8 cellular contexts compared by ENCODE assay signal in the genomic region with DNA sequence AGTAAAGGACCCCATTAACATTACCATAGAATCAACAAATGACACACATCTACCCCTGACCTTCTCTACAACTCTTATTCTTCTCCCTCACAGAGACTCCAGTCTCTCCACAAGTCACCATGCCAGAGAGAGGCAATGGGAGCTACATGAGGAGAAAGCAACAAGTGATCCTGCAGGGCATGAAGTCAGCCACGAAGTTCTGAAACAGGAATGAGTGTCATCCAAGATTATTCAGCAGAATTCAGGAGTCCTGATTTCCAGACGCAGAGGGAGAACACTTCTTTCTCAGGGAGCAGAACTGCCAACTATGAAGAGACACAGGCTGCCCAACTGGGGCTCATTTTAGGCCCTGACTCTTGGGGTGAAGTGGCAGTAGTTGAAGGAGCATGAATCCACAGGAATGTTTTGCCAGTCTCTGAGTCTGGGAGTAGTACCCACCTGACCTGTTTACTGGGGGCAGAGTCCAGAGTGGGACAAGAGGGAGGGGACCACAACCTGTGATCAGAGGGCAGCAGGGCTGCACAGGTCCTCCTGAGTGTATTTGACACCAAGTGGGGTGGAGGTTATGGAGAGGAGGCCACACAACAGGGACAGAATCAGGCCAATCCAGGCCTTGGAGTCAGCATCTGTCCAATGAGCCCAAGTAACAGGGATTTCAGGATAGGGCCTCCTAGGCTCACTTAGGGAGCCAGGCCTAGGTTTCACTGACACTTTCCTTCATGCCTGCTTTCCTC. TPM values are rescaled to one million over a fixed set of nuclear protein-coding genes. Genes with fewer than 3 reads are reported as not detected.
DNase-seq lines count a peak whose midpoint lies in the region; ATAC-seq lines count a peak whose summit lies in the region.

No MANE protein-coding gene starts in this region.

- peaks cover 20% of the 10 kb centered on the region for H3K4me1 Mint-ChIP-seq in activated T-helper 17 cell treated with anti-CD3 and anti-CD28 coated beads, Interleukin-2, amount 50 U/mL, for 72 hours
- H3K4me1 Mint-ChIP-seq in stimulated activated memory B cell treated with anti-CD40 and anti-IgM and Interleukin-4, amounts not matched to agents 10 μg/mL and 1 μg/mL and 100 μg/mL, for 72 hours = peaks cover 47% of the 10 kb centered on the region

- H3K36me3 Mint-ChIP-seq in activated T-helper 17 cell treated with anti-CD3 and anti-CD28 coated beads, Interleukin-2, amount 50 U/mL, for 72 hours (ENCODE audit: low read depth) = peaks cover 27% of the 10 kb centered on the region
- peaks cover 18% of the 10 kb centered on the region for H3K36me3 Mint-ChIP-seq in stimulated activated memory B cell treated with anti-CD40 and anti-IgM and Interleukin-4, amounts not matched to agents 10 μg/mL and 1 μg/mL and 100 μg/mL, for 72 hours

- H3K9me3 ChIP-seq in iPS-18c (ENCODE audit: control insufficient read depth, insufficient read depth, low read length) = no peaks in the 10 kb centered on the region

- no peaks in the 10 kb centered on the region for H3K9me3 Mint-ChIP-seq in activated T-helper 17 cell treated with anti-CD3 and anti-CD28 coated beads, Interleukin-2, amount 50 U/mL, for 72 hours
- H3K9me3 Mint-ChIP-seq in stimulated activated memory B cell treated with anti-CD40 and anti-IgM and Interleukin-4, amounts not matched to agents 10 μg/mL and 1 μg/mL and 100 μg/mL, for 72 hours = no peaks in the 10 kb centered on the region

- no peak for ATAC-seq in activated T-helper 17 cell treated with anti-CD3 and anti-CD28 coated beads, Interleukin-2, amount 50 U/mL, for 72 hours (replicated peaks)
- no peak for ATAC-seq in stimulated activated memory B cell treated with anti-CD40 and anti-IgM and Interleukin-4, amounts not matched to agents 10 μg/mL and 1 μg/mL and 100 μg/mL, for 72 hours
- ATAC-seq in HG02870 (IDR thresholded peaks at IDR 0.05; ENCODE audit: unreplicated experiment) = no peak
- ATAC-seq in HG02885 (IDR thresholded peaks at IDR 0.05; ENCODE audit: poor library complexity, unreplicated experiment) = no peak
- ATAC-seq in HG02678 (IDR thresholded peaks at IDR 0.05; ENCODE audit: unreplicated experiment) = no peak

- H3K4me3 ChIP-seq in iPS-18c (ENCODE audit: insufficient read depth, low read depth, low read length) = peak overlapping the region; percentile 71

- H3K27ac Mint-ChIP-seq in activated T-helper 17 cell treated with anti-CD3 and anti-CD28 coated beads, Interleukin-2, amount 50 U/mL, for 72 hours = peak overlapping the region; percentile 59
- H3K27ac Mint-ChIP-seq in stimulated activated memory B cell treated with anti-CD40 and anti-IgM and Interleukin-4, amounts not matched to agents 10 μg/mL and 1 μg/mL and 100 μg/mL, for 72 hours = peak overlapping the region; percentile 70

- no peaks in the 10 kb centered on the region for H3K27me3 Mint-ChIP-seq in activated T-helper 17 cell treated with anti-CD3 and anti-CD28 coated beads, Interleukin-2, amount 50 U/mL, for 72 hours
- H3K27me3 Mint-ChIP-seq in stimulated activated memory B cell treated with anti-CD40 and anti-IgM and Interleukin-4, amounts not matched to agents 10 μg/mL and 1 μg/mL and 100 μg/mL, for 72 hours = no peaks in the 10 kb centered on the region

- DNase-seq in HT-29 (ENCODE audit: low spot score) (peak; percentile 55), NAMALWA (ENCODE audit: low spot score) (no peak)

- peak overlapping the region; percentile 94 for H3K4me3 Mint-ChIP-seq in activated T-helper 17 cell treated with anti-CD3 and anti-CD28 coated beads, Interleukin-2, amount 50 U/mL, for 72 hours
- peak overlapping the region; percentile 74 for H3K4me3 Mint-ChIP-seq in stimulated activated memory B cell treated with anti-CD40 and anti-IgM and Interleukin-4, amounts not matched to agents 10 μg/mL and 1 μg/mL and 100 μg/mL, for 72 hours

RNA-seq across cellular contexts. Expression of a gene that starts 2.4 kb away (rescaled TPM):
- 39.1 and 50.0 TPM in 2 replicates for total RNA-seq in HT-29 (2014; rRNA removed; shearing (Covaris generic))
- 10 to 100 TPM; 67.1 to 72.1 TPM for total RNA-seq in activated T-helper 17 cell treated with anti-CD3 and anti-CD28 coated beads, Interleukin-2, amount 50 U/mL, for 72 hours

RNA-seq across cellular contexts. Expression of a gene that starts 28.6 kb away (rescaled TPM):
- not detected in 2 replicates for total RNA-seq in HT-29 (2014; rRNA removed; shearing (Covaris generic))
- 1 to 10 TPM; 1.2 to 2.6 TPM for total RNA-seq in activated T-helper 17 cell treated with anti-CD3 and anti-CD28 coated beads, Interleukin-2, amount 50 U/mL, for 72 hours
